In genomic region chr11:61357894-61358239, GRCh38 we compare ENCODE assay signal across 19 cellular contexts. TPM values are rescaled to one million over a fixed set of nuclear protein-coding genes. Genes with fewer than 3 reads are reported as not detected.
DNase-seq lines count a peak whose midpoint lies in the region; ATAC-seq and TF ChIP-seq lines count a peak whose summit lies in the region.
"Had no signal": no experiment of that assay in that cellular context is flagged by ENCODE, and none has a peak within 500 bp of the region (broad histone marks: within the 10 kb centered on the region; RNA-seq: fewer than 3 reads in every experiment).

No MANE protein-coding gene starts in this region.

- no peaks in the 10 kb centered on the region for H3K9me3 ChIP-seq in DOHH2 (ENCODE audit: control insufficient read depth, insufficient read depth, low read length)
- H3K9me3 ChIP-seq in T-helper 17 cell (ENCODE audit: control insufficient read depth, low read length, poor library complexity, severe bottlenecking) = no peaks in the 10 kb centered on the region
- H3K9me3 ChIP-seq in neutrophil = no peaks in the 10 kb centered on the region
- H3K9me3 ChIP-seq: Caco-2, MG63, mucosa of descending colon, right lobe of liver had no signal

- H3K27me3 ChIP-seq in DOHH2 (ENCODE audit: control insufficient read depth, low read length) (no peaks in the 10 kb centered on the region), neutrophil (no peaks in the 10 kb centered on the region)
- H3K27me3 ChIP-seq: MG63, right lobe of liver had no signal

- POLR2A ChIA-PET in activated CD8-positive, alpha-beta T cell treated with anti-CD3 and anti-CD28 coated beads for 36 hours (lab: Charles Lee) = interaction anchor here (0.8 to 1.8 kb wide), 3 partner anchors 24 to 453 kb away, joined by 3 to 6 read pairs (median 3); no protein-coding TSS in a partner anchor

- TF ChIP-seq CTCF in DOHH2 (IDR thresholded peaks at IDR 0.05; ENCODE audit: low read depth, low read length, poor library complexity, severe bottlenecking) (no peak), neutrophil (IDR thresholded peaks at IDR 0.05) (no peak)
- TF ChIP-seq CTCF in activated CD8-positive, alpha-beta T cell treated with anti-CD3 and anti-CD28 coated beads for 36 hours (IDR thresholded peaks at IDR 0.05) = no peak

- ATAC-seq in T-helper 17 cell (no peak), left ventricle myocardium superior (no peak)
- ATAC-seq in activated CD8-positive, alpha-beta T cell treated with anti-CD3 and anti-CD28 coated beads for 36 hours = no peak
- ATAC-seq: HepG2; left cardiac atrium; mucosa of descending colon; Panc1; right lobe of liver; stimulated activated naive CD8-positive, alpha-beta T cell treated with anti-CD3 and anti-CD28 coated beads, Interleukin-15, Interleukin-2, amounts not matched to agents 100 U/mL and 50 U/mL, for 24 hours had no signal

- CTCF ChIA-PET in activated CD8-positive, alpha-beta T cell treated with anti-CD3 and anti-CD28 coated beads for 36 hours (lab: Charles Lee) = interaction anchor here (1.4 to 16.8 kb wide), 3 partner anchors 20 to 103 kb away, joined by 3 to 181 read pairs (median 9); partner anchors contain the start of genes DDB1 and TKFC

- H3K4me3 Mint-ChIP-seq in T-helper 17 cell = no peak overlapping the region
- H3K4me3 Mint-ChIP-seq in activated CD8-positive, alpha-beta T cell treated with anti-CD3 and anti-CD28 coated beads for 36 hours = no peak overlapping the region
- H3K4me3 Mint-ChIP-seq: H9 had no signal

- no peaks in the 10 kb centered on the region for H3K9me3 Mint-ChIP-seq in activated CD8-positive, alpha-beta T cell treated with anti-CD3 and anti-CD28 coated beads for 36 hours
- H3K9me3 Mint-ChIP-seq: H9 had no signal

- peak overlapping the region; percentile 99 for H3K4me3 ChIP-seq in DOHH2 (ENCODE audit: low read length)
- H3K4me3 ChIP-seq in neutrophil (ENCODE audit: low read depth in 1 of 2, low read length in 1 of 2) = no peak overlapping the region
- H3K4me3 ChIP-seq: MG63, mucosa of descending colon, right lobe of liver had no signal

- peaks cover 3% of the 10 kb centered on the region for H3K36me3 Mint-ChIP-seq in T-helper 17 cell (ENCODE audit: low read depth)
- H3K36me3 Mint-ChIP-seq in activated CD8-positive, alpha-beta T cell treated with anti-CD3 and anti-CD28 coated beads for 36 hours (ENCODE audit: low read depth) = peaks cover 16% of the 10 kb centered on the region

- DNase-seq in T-helper 17 cell (no peak), left ventricle myocardium superior (no peak), NCI-H1092 treated with DMSO at 0.1 percent for 48 hours (lab: John Stamatoyannopoulos, UW) (no peak)
- no peak for DNase-seq in activated CD8-positive, alpha-beta T cell treated with anti-CD3 and anti-CD28 coated beads for 36 hours
- DNase-seq: activated CD4-positive, CD25-positive, alpha-beta regulatory T cell treated with anti-CD3 and anti-CD28 coated beads, Interleukin-2, amount 50 U/mL, for 72 hours; Caco-2; H9; left cardiac atrium; MG63; NCI-H146; NCI-H748 treated with DMSO at 0.1 percent for 48 hours; right lobe of liver; stimulated activated naive CD8-positive, alpha-beta T cell treated with anti-CD3 and anti-CD28 coated beads, Interleukin-15, Interleukin-2, amounts not matched to agents 100 U/mL and 50 U/mL, for 24 hours; T-helper 9 cell had no signal

- peaks cover 69% of the 10 kb centered on the region for H3K36me3 ChIP-seq in DOHH2 (ENCODE audit: control insufficient read depth, low read length)
- H3K36me3 ChIP-seq in neutrophil = peaks cover 12% of the 10 kb centered on the region
- H3K36me3 ChIP-seq: right lobe of liver had no signal

- H3K27ac ChIP-seq in DOHH2 (ENCODE audit: low read depth, low read length) (peak overlapping the region; percentile 98), neutrophil (peak overlapping the region; percentile 87)
- H3K27ac ChIP-seq: right lobe of liver had no signal

- intact Hi-C loops in left ventricle myocardium superior (cut with micrococcal nuclease) = no loop called here
- intact Hi-C loops in activated CD8-positive, alpha-beta T cell treated with anti-CD3 and anti-CD28 coated beads for 36 hours (cut with micrococcal nuclease) = no loop called here

- no peaks in the 10 kb centered on the region for H3K9me2 ChIP-seq in DOHH2 (replicated peaks; ENCODE audit: control insufficient read depth, low read length)

- H4K20me1 ChIP-seq in DOHH2 (ENCODE audit: control insufficient read depth, insufficient read depth, low read depth, low read length) = no peaks in the 10 kb centered on the region

- H3F3A ChIP-seq in DOHH2 (ENCODE audit: control insufficient read depth, insufficient read depth) = peaks cover 42% of the 10 kb centered on the region

- peaks cover 75% of the 10 kb centered on the region for H3K79me2 ChIP-seq in DOHH2 (ENCODE audit: control insufficient read depth, low read length)

- peaks cover 74% of the 10 kb centered on the region for H3K4me1 ChIP-seq in DOHH2 (ENCODE audit: control insufficient read depth, low read length)
- peaks cover 37 to 42% of the 10 kb centered on the region in 2 experiments for H3K4me1 ChIP-seq in neutrophil (ENCODE audit: control insufficient read depth in 1 of 2, insufficient read depth in 1 of 2, low read depth in 1 of 2, low read length in 1 of 2)

- H3K4me1 Mint-ChIP-seq in T-helper 17 cell = peaks cover 20% of the 10 kb centered on the region
- H3K4me1 Mint-ChIP-seq in activated CD8-positive, alpha-beta T cell treated with anti-CD3 and anti-CD28 coated beads for 36 hours (ENCODE audit: low read depth) = peaks cover 35% of the 10 kb centered on the region

- no peaks in the 10 kb centered on the region for H3K27me3 Mint-ChIP-seq in T-helper 17 cell
- H3K27me3 Mint-ChIP-seq in activated CD8-positive, alpha-beta T cell treated with anti-CD3 and anti-CD28 coated beads for 36 hours = no peaks in the 10 kb centered on the region

- H3K27ac Mint-ChIP-seq in T-helper 17 cell = peak overlapping the region; percentile 69
- no peak overlapping the region for H3K27ac Mint-ChIP-seq in activated CD8-positive, alpha-beta T cell treated with anti-CD3 and anti-CD28 coated beads for 36 hours

- peak overlapping the region; percentile 98 for H3K4me2 ChIP-seq in DOHH2 (ENCODE audit: low read length)

RNA-seq across cellular contexts. Expression of gene CYB561A3, which starts 3.8 kb away (rescaled TPM):
- total RNA-seq in T-helper 17 cell = 10 to 100 TPM; 32.4 to 35.6 TPM
- 10.9 TPM for total RNA-seq in left ventricle myocardium superior
- 10 to 100 TPM; 32.4 to 33.5 TPM for total RNA-seq in activated CD8-positive, alpha-beta T cell treated with anti-CD3 and anti-CD28 coated beads for 36 hours

RNA-seq across cellular contexts. Expression of gene TMEM138, which starts 4.3 kb away (rescaled TPM):
- total RNA-seq in T-helper 17 cell (10 to 100 TPM; 46.1 to 48.9 TPM), left ventricle myocardium superior (16.1 TPM)
- total RNA-seq in activated CD8-positive, alpha-beta T cell treated with anti-CD3 and anti-CD28 coated beads for 36 hours = 10 to 100 TPM; 38.6 to 47.0 TPM

RNA-seq across cellular contexts. Expression of gene TKFC, which starts 24.8 kb away (rescaled TPM):
- total RNA-seq in T-helper 17 cell (10 to 100 TPM; 39.6 to 41.9 TPM), left ventricle myocardium superior (12.8 TPM)
- total RNA-seq in activated CD8-positive, alpha-beta T cell treated with anti-CD3 and anti-CD28 coated beads for 36 hours = 10 to 100 TPM; 79.1 to 86.3 TPM

RNA-seq across cellular contexts. Expression of gene DDB1, which starts 25.0 kb away (rescaled TPM):
- total RNA-seq in T-helper 17 cell = 100 to 1,000 TPM; 147 to 184 TPM
- 126 TPM for total RNA-seq in left ventricle myocardium superior
- total RNA-seq in activated CD8-positive, alpha-beta T cell treated with anti-CD3 and anti-CD28 coated beads for 36 hours = 100 to 1,000 TPM; 269 to 270 TPM

RNA-seq across cellular contexts. Expression of gene TMEM216, which starts 34.5 kb away (rescaled TPM):
- total RNA-seq in T-helper 17 cell (1 to 10 TPM; 5.1 to 5.9 TPM), left ventricle myocardium superior (4.8 TPM)
- 1 to 10 TPM; 8.6 to 9.3 TPM for total RNA-seq in activated CD8-positive, alpha-beta T cell treated with anti-CD3 and anti-CD28 coated beads for 36 hours
